11 cellular contexts compared by ENCODE assay signal in genomic region chr9:35734096-35734495, GRCh38. TPM values are rescaled to one million over a fixed set of nuclear protein-coding genes. Genes with fewer than 3 reads are reported as not detected.
DNase-seq lines count a peak whose midpoint lies in the region; ATAC-seq and TF ChIP-seq lines count a peak whose summit lies in the region.
"Had no signal": no experiment of that assay in that cellular context is flagged by ENCODE, and none has a peak within 500 bp of the region (broad histone marks: within the 10 kb centered on the region; RNA-seq: fewer than 3 reads in every experiment).

No MANE protein-coding gene starts in this region.

- no peak for DNase-seq in natural killer cell
- no peak for DNase-seq in natural killer cell treated with Interleukin-12 subunit alpha and Interleukin-12 subunit beta and Interleukin-15 and Interleukin-18, amount 100 ng/mL, for 72 hours (ENCODE audit: low spot score)
- no peak for DNase-seq in activated naive CD8-positive, alpha-beta T cell treated with anti-CD3 and anti-CD28 coated beads, Interleukin-2, amount 10 ng/mL, durations not matched to agents 7 days and 5 days
- DNase-seq in upper lobe of left lung: no peak
- DNase-seq in WERI-Rb-1: no peak
- no peak for DNase-seq in glomerular visceral epithelial cell (ENCODE audit: extremely low spot score)
- no peak for DNase-seq in mesendoderm

- H3K4me3 Mint-ChIP-seq in natural killer cell: no peak overlapping the region
- no peak overlapping the region for H3K4me3 Mint-ChIP-seq in natural killer cell treated with Interleukin-12 subunit alpha and Interleukin-12 subunit beta and Interleukin-15 and Interleukin-18, amount 100 ng/mL, for 72 hours
- peak overlapping the region; percentile 5 for H3K4me3 Mint-ChIP-seq in activated naive CD8-positive, alpha-beta T cell treated with anti-CD3 and anti-CD28 coated beads, Interleukin-2, amount 10 ng/mL, durations not matched to agents 7 days and 5 days

- H3K27ac ChIP-seq in mesodermal cell (ENCODE audit: low read depth, low read length, severe bottlenecking) (no peak overlapping the region), upper lobe of left lung (peak overlapping the region in 3 of 4 donors; percentile 3 to 97 (median 97)), WERI-Rb-1 (no peak overlapping the region), mesendoderm (ENCODE audit: low read depth, low read length) (no peak overlapping the region)

- no peak overlapping the region for H3K18ac ChIP-seq in mesendoderm (ENCODE audit: low read length)

- H3K79me2 ChIP-seq in mesendoderm (ENCODE audit: control insufficient read depth, insufficient read depth, low read length): peaks cover 25% of the 10 kb centered on the region

- H3K4me1 ChIP-seq in mesodermal cell (ENCODE audit: control insufficient read depth, insufficient read depth, low read length, poor library complexity, severe bottlenecking) (peaks cover 37% of the 10 kb centered on the region), upper lobe of left lung (peaks cover 29 to 48% (median 37%) of the 10 kb centered on the region in 4 donors), mesendoderm (ENCODE audit: control insufficient read depth, low read depth, low read length) (peaks cover 20% of the 10 kb centered on the region)

- no peak for TF ChIP-seq CTCF in natural killer cell (IDR thresholded peaks at IDR 0.05)
- TF ChIP-seq CTCF in upper lobe of left lung (IDR thresholded peaks at IDR 0.05): no peak
- TF ChIP-seq CTCF in WERI-Rb-1 (IDR thresholded peaks at IDR 0.05; ENCODE audit: low read depth, low read length): no peak

- no peaks in the 10 kb centered on the region for H3K27me3 Mint-ChIP-seq in natural killer cell (ENCODE audit: low read depth in 2 of 2)
- no peaks in the 10 kb centered on the region for H3K27me3 Mint-ChIP-seq in natural killer cell treated with Interleukin-12 subunit alpha and Interleukin-12 subunit beta and Interleukin-15 and Interleukin-18, amount 100 ng/mL, for 72 hours
- H3K27me3 Mint-ChIP-seq in activated naive CD8-positive, alpha-beta T cell treated with anti-CD3 and anti-CD28 coated beads, Interleukin-2, amount 10 ng/mL, durations not matched to agents 7 days and 5 days: no peaks in the 10 kb centered on the region

- no peak overlapping the region for H4K8ac ChIP-seq in mesendoderm (ENCODE audit: low read depth, low read length)

- no peak overlapping the region for H2BK5ac ChIP-seq in mesendoderm (ENCODE audit: low read length)

- peaks cover 16 to 25% of the 10 kb centered on the region in 2 donors for H3K4me1 Mint-ChIP-seq in natural killer cell
- peaks cover 17 to 22% of the 10 kb centered on the region in 2 donors for H3K4me1 Mint-ChIP-seq in natural killer cell treated with Interleukin-12 subunit alpha and Interleukin-12 subunit beta and Interleukin-15 and Interleukin-18, amount 100 ng/mL, for 72 hours (ENCODE audit: low read depth in 2 of 2)
- H3K4me1 Mint-ChIP-seq in activated naive CD8-positive, alpha-beta T cell treated with anti-CD3 and anti-CD28 coated beads, Interleukin-2, amount 10 ng/mL, durations not matched to agents 7 days and 5 days: peaks cover 14% of the 10 kb centered on the region

- H3K79me1 ChIP-seq in mesendoderm (ENCODE audit: low read length): peaks cover 21% of the 10 kb centered on the region

- H3K36me3 ChIP-seq in mesodermal cell (ENCODE audit: control insufficient read depth, insufficient read depth, low read length) (peaks cover 49% of the 10 kb centered on the region), upper lobe of left lung (peaks cover 37 to 50% (median 43%) of the 10 kb centered on the region in 4 donors), WERI-Rb-1 (peaks cover 50% of the 10 kb centered on the region), mesendoderm (ENCODE audit: control insufficient read depth, insufficient read depth, low read length) (peaks cover 16% of the 10 kb centered on the region)

- H4K5ac ChIP-seq in mesendoderm (ENCODE audit: low read length): no peak overlapping the region

- no peak overlapping the region for H3K4ac ChIP-seq in mesendoderm (ENCODE audit: low read depth, low read length)

- H3K27ac Mint-ChIP-seq in natural killer cell: peak overlapping the region; percentile 32 to 50
- peak overlapping the region in 1 of 2 donors; percentile 28 for H3K27ac Mint-ChIP-seq in natural killer cell treated with Interleukin-12 subunit alpha and Interleukin-12 subunit beta and Interleukin-15 and Interleukin-18, amount 100 ng/mL, for 72 hours
- no peak overlapping the region for H3K27ac Mint-ChIP-seq in activated naive CD8-positive, alpha-beta T cell treated with anti-CD3 and anti-CD28 coated beads, Interleukin-2, amount 10 ng/mL, durations not matched to agents 7 days and 5 days

- no peaks in the 10 kb centered on the region for H3K9me3 Mint-ChIP-seq in natural killer cell
- H3K9me3 Mint-ChIP-seq in natural killer cell treated with Interleukin-12 subunit alpha and Interleukin-12 subunit beta and Interleukin-15 and Interleukin-18, amount 100 ng/mL, for 72 hours: no peaks in the 10 kb centered on the region
- no peaks in the 10 kb centered on the region for H3K9me3 Mint-ChIP-seq in activated naive CD8-positive, alpha-beta T cell treated with anti-CD3 and anti-CD28 coated beads, Interleukin-2, amount 10 ng/mL, durations not matched to agents 7 days and 5 days

- intact Hi-C loops in natural killer cell (cut with micrococcal nuclease): loop anchor here (5.0 kb wide), 1 partner anchor 117 kb away; the partner anchor contains the start of gene CD72

- no peak for TF ChIP-seq EP300 in upper lobe of left lung (IDR thresholded peaks at IDR 0.05)

- no peak overlapping the region for H2AK5ac ChIP-seq in mesendoderm (ENCODE audit: low read length)

- H3K56ac ChIP-seq in mesendoderm (ENCODE audit: low read length): no peak overlapping the region

- no peak overlapping the region for H2BK120ac ChIP-seq in mesendoderm (ENCODE audit: low read depth, low read length)

- no peaks in the 10 kb centered on the region for H3K36me3 Mint-ChIP-seq in natural killer cell
- H3K36me3 Mint-ChIP-seq in natural killer cell treated with Interleukin-12 subunit alpha and Interleukin-12 subunit beta and Interleukin-15 and Interleukin-18, amount 100 ng/mL, for 72 hours: peaks cover 24% of the 10 kb centered on the region
- peaks cover 19% of the 10 kb centered on the region for H3K36me3 Mint-ChIP-seq in activated naive CD8-positive, alpha-beta T cell treated with anti-CD3 and anti-CD28 coated beads, Interleukin-2, amount 10 ng/mL, durations not matched to agents 7 days and 5 days

- H3K23ac ChIP-seq in mesendoderm (ENCODE audit: low read length): no peak overlapping the region

- POLR2A ChIA-PET in activated naive CD8-positive, alpha-beta T cell treated with anti-CD3 and anti-CD28 coated beads, Interleukin-2, amount 10 ng/mL, durations not matched to agents 7 days and 5 days (lab: Charles Lee): interaction anchor here (1.1 kb wide), 1 partner anchor 87 kb away, joined by 5 read pairs; no protein-coding TSS in a partner anchor

- no peak for ATAC-seq in natural killer cell
- no peak for ATAC-seq in natural killer cell treated with Interleukin-12 subunit alpha and Interleukin-12 subunit beta and Interleukin-15 and Interleukin-18, amount 100 ng/mL, for 72 hours
- ATAC-seq in activated naive CD8-positive, alpha-beta T cell treated with anti-CD3 and anti-CD28 coated beads, Interleukin-2, amount 10 ng/mL, durations not matched to agents 7 days and 5 days (ENCODE audit: low read depth): no peak
- ATAC-seq in upper lobe of left lung (ENCODE audit: low FRiP score in 2 of 2): no peak

- H3K27me3 ChIP-seq in upper lobe of left lung (no peaks in the 10 kb centered on the region), WERI-Rb-1 (ENCODE audit: insufficient read depth, low read depth, severe bottlenecking) (no peaks in the 10 kb centered on the region), mesendoderm (ENCODE audit: insufficient read depth, low read length, poor library complexity) (no peaks in the 10 kb centered on the region)

- H3K9me3 ChIP-seq in mesodermal cell (ENCODE audit: control insufficient read depth, low read length) (no peaks in the 10 kb centered on the region), upper lobe of left lung (no peaks in the 10 kb centered on the region), WERI-Rb-1 (ENCODE audit: severe bottlenecking) (no peaks in the 10 kb centered on the region)

- TF ChIP-seq POLR2A in upper lobe of left lung (IDR thresholded peaks at IDR 0.05): no peak

- no peak overlapping the region for H3K9ac ChIP-seq in mesendoderm (ENCODE audit: low read length)

- no peak overlapping the region for H2BK15ac ChIP-seq in mesendoderm (replicated peaks; ENCODE audit: low read depth)

- WGBS in mesodermal cell (ENCODE audit: insufficient coverage in 2 of 2), 2 experiments: 100% methylated on average over 1 of the region's 3 CpGs; no CpG with 5 or more reads in 1 of the 2 experiments
- 91 to 96% methylated on average over 3 of the region's 3 CpGs for WGBS in upper lobe of left lung, 2 donors
- WGBS in mesendoderm (ENCODE audit: extremely low coverage, insufficient coverage, low lambda C conversion rate): no CpG with 5 or more reads among the region's 3 CpGs

- H3K4me3 ChIP-seq in mesodermal cell (ENCODE audit: extremely low read depth, insufficient read depth, low read length, poor library complexity, severe bottlenecking) (peak overlapping the region; percentile 94), upper lobe of left lung (no peak overlapping the region), WERI-Rb-1 (ENCODE audit: low read depth, low read length) (no peak overlapping the region), mesendoderm (ENCODE audit: low read length) (no peak overlapping the region)

- no peak overlapping the region for H3K4me2 ChIP-seq in mesendoderm (ENCODE audit: low read length)

RNA-seq across cellular contexts. Expression of gene CREB3, which starts 1.6 kb away (rescaled TPM):
- 10 to 100 TPM; 15.7 to 19.7 (median 18.8) TPM for total RNA-seq in natural killer cell
- total RNA-seq in natural killer cell treated with Interleukin-12 subunit alpha and Interleukin-12 subunit beta and Interleukin-15 and Interleukin-18, amount 100 ng/mL, for 72 hours: 10 to 100 TPM; 29.4 to 35.7 TPM
- 10 to 100 TPM; 21.1 to 24.1 TPM for total RNA-seq in activated naive CD8-positive, alpha-beta T cell treated with anti-CD3 and anti-CD28 coated beads, Interleukin-2, amount 10 ng/mL, durations not matched to agents 7 days and 5 days
- 34.7 TPM for polyA plus RNA-seq in mesodermal cell (2013, experiment 1 of 2)
- 31.3 TPM for polyA plus RNA-seq in mesodermal cell (2013, experiment 2 of 2)
- 10 to 100 TPM; 27.2 to 61.3 (median 33.5) TPM for total RNA-seq in upper lobe of left lung
- 19.8 TPM for polyA plus RNA-seq in mesendoderm (2013, experiment 1 of 2)
- 19.8 TPM for polyA plus RNA-seq in mesendoderm (2013, experiment 2 of 2)

RNA-seq across cellular contexts. Expression of gene TLN1, which starts 2.1 kb away (rescaled TPM):
- total RNA-seq in natural killer cell: 100 to 1,000 TPM; 509 to 552 (median 528) TPM
- 100 to 1,000 TPM; 490 to 539 TPM for total RNA-seq in natural killer cell treated with Interleukin-12 subunit alpha and Interleukin-12 subunit beta and Interleukin-15 and Interleukin-18, amount 100 ng/mL, for 72 hours
- total RNA-seq in activated naive CD8-positive, alpha-beta T cell treated with anti-CD3 and anti-CD28 coated beads, Interleukin-2, amount 10 ng/mL, durations not matched to agents 7 days and 5 days: 100 to 1,000 TPM; 381 to 388 TPM
- polyA plus RNA-seq in mesodermal cell (2013, experiment 1 of 2): 146 TPM
- polyA plus RNA-seq in mesodermal cell (2013, experiment 2 of 2): 113 TPM
- 100 to 1,000 TPM; 237 to 557 (median 325) TPM for total RNA-seq in upper lobe of left lung
- 27.1 TPM for polyA plus RNA-seq in mesendoderm (2013, experiment 1 of 2)
- 27.7 TPM for polyA plus RNA-seq in mesendoderm (2013, experiment 2 of 2)

RNA-seq across cellular contexts. Expression of gene GBA2, which starts 14.9 kb away (rescaled TPM):
- total RNA-seq in natural killer cell (100 to 1,000 TPM in 2 of 3 donors, 10 to 100 TPM in 1; 76.4 to 118 (median 101) TPM), upper lobe of left lung (100 to 1,000 TPM in 1 of 6 donors, 10 to 100 TPM in 5; 60.4 to 189 (median 77.0) TPM)
- 10 to 100 TPM; 68.4 to 81.4 TPM for total RNA-seq in natural killer cell treated with Interleukin-12 subunit alpha and Interleukin-12 subunit beta and Interleukin-15 and Interleukin-18, amount 100 ng/mL, for 72 hours
- total RNA-seq in activated naive CD8-positive, alpha-beta T cell treated with anti-CD3 and anti-CD28 coated beads, Interleukin-2, amount 10 ng/mL, durations not matched to agents 7 days and 5 days: 10 to 100 TPM; 60.1 to 62.2 TPM
- 78.5 TPM for polyA plus RNA-seq in mesodermal cell (2013, experiment 1 of 2)
- 58.0 TPM for polyA plus RNA-seq in mesodermal cell (2013, experiment 2 of 2)
- polyA plus RNA-seq in mesendoderm (2013, experiment 1 of 2): 35.0 TPM
- 35.8 TPM for polyA plus RNA-seq in mesendoderm (2013, experiment 2 of 2)

RNA-seq across cellular contexts. Expression of gene RGP1, which starts 15.0 kb away (rescaled TPM):
- 10 to 100 TPM; 22.3 to 26.4 (median 23.3) TPM for total RNA-seq in natural killer cell
- total RNA-seq in natural killer cell treated with Interleukin-12 subunit alpha and Interleukin-12 subunit beta and Interleukin-15 and Interleukin-18, amount 100 ng/mL, for 72 hours: 10 to 100 TPM; 17.9 to 19.6 TPM
- total RNA-seq in activated naive CD8-positive, alpha-beta T cell treated with anti-CD3 and anti-CD28 coated beads, Interleukin-2, amount 10 ng/mL, durations not matched to agents 7 days and 5 days: 10 to 100 TPM; 26.9 to 29.1 TPM
- polyA plus RNA-seq in mesodermal cell (2013, experiment 1 of 2): 19.8 TPM
- polyA plus RNA-seq in mesodermal cell (2013, experiment 2 of 2): 18.2 TPM
- 10 to 100 TPM; 20.1 to 34.4 (median 23.5) TPM for total RNA-seq in upper lobe of left lung
- 10.1 TPM for polyA plus RNA-seq in mesendoderm (2013, experiment 1 of 2)
- 10.0 TPM for polyA plus RNA-seq in mesendoderm (2013, experiment 2 of 2)

RNA-seq across cellular contexts. Expression of gene MSMP, which starts 20.0 kb away (rescaled TPM):
- total RNA-seq in natural killer cell (not detected), upper lobe of left lung (1 to 10 TPM in 2 of 6 donors, not detected in 4; 1.1 to 2.8 TPM)
- not detected for total RNA-seq in natural killer cell treated with Interleukin-12 subunit alpha and Interleukin-12 subunit beta and Interleukin-15 and Interleukin-18, amount 100 ng/mL, for 72 hours
- not detected for total RNA-seq in activated naive CD8-positive, alpha-beta T cell treated with anti-CD3 and anti-CD28 coated beads, Interleukin-2, amount 10 ng/mL, durations not matched to agents 7 days and 5 days
- 1.4 TPM for polyA plus RNA-seq in mesodermal cell (2013, experiment 1 of 2)
- polyA plus RNA-seq in mesodermal cell (2013, experiment 2 of 2): not detected
- 0.70 TPM for polyA plus RNA-seq in mesendoderm (2013, experiment 1 of 2)
- 0.85 TPM for polyA plus RNA-seq in mesendoderm (2013, experiment 2 of 2)
- total RNA-seq: M059J; omental fat pad; T-helper 1 cell treated with Interleukin-12 subunit alpha and Interleukin-12 subunit beta and Interleukin-4 antibody, amounts not matched to agents 30 ng/mL and 1 ng/mL, for 36 hours had no signal

Comparison
In these comparisons a context has a peak if more than half of its experiments do, and no peak if none do; other contexts are left out.
1. H3K27ac ChIP-seq: peak in upper lobe of left lung (3 of 4); none in mesodermal cell (single experiment), WERI-Rb-1 (single experiment) and mesendoderm (single experiment).